2 cellular contexts compared by ENCODE assay signal in the genomic region with DNA sequence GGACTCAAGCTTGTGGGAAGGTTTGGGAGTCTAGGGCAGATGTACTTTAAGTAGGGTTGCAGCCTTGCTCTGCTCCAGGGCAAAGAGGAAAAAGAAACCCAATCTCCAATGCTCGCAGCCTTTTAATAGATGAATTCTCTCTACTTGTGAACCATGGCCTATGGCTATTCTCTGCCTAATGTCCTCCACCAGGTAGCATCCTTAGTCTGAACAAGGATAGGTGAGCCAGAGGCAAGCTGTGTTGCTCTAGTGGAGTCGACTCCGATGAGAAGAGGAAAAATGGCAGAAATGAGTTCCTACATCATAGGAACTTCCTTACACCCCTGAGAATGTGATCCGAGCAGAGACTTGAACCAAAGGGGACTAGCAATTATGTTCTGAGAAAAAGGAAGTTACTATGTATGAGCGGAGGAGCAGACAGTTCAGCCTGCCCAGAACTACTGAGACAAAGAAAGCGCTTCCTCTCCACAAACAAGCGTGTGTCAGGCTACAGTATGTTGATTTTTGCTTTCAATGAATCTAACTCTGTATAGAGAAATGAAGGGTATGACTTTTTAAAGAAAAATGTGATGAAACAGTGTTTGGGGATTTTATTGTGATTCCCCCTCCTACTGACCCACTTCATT.
TF ChIP-seq lines count a peak whose summit lies in the region.

No MANE protein-coding gene starts in this region.

TF ChIP-seq in WTC11, 78 proteins besides CTCF, POLR2A, EP300 and RAD21:
- TF ChIP-seq, protein P1, sequence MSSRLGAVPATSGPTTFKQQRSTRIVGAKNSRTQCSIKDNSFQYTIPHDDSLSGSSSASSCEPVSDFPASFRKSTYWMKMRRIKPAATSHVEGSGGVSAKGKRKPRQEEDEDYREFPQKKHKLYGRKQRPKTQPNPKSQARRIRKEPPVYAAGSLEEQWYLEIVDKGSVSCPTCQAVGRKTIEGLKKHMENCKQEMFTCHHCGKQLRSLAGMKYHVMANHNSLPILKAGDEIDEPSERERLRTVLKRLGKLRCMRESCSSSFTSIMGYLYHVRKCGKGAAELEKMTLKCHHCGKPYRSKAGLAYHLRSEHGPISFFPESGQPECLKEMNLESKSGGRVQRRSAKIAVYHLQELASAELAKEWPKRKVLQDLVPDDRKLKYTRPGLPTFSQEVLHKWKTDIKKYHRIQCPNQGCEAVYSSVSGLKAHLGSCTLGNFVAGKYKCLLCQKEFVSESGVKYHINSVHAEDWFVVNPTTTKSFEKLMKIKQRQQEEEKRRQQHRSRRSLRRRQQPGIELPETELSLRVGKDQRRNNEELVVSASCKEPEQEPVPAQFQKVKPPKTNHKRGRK (CRISPR knock-in tag; IDR thresholded peaks at IDR 0.05; ENCODE audit: borderline replicate concordance), result no peak

TF ChIP-seq in HepG2, 621 proteins besides CTCF, POLR2A, EP300 and RAD21 (continued from another document):
- TF ChIP-seq ZNF605 (CRISPR knock-in tag; IDR thresholded peaks at IDR 0.05) (no peak), NPAS2 (CRISPR knock-in tag; IDR thresholded peaks at IDR 0.05; ENCODE audit: borderline replicate concordance) (no peak), TP53 (CRISPR knock-in tag; conservative IDR thresholded peaks at IDR 0.05) (no peak), YEATS4 (CRISPR knock-in tag; IDR thresholded peaks at IDR 0.05; ENCODE audit: borderline replicate concordance) (no peak)
